Comparison of ENCODE assay signal across 28 cellular contexts in the genomic region with DNA sequence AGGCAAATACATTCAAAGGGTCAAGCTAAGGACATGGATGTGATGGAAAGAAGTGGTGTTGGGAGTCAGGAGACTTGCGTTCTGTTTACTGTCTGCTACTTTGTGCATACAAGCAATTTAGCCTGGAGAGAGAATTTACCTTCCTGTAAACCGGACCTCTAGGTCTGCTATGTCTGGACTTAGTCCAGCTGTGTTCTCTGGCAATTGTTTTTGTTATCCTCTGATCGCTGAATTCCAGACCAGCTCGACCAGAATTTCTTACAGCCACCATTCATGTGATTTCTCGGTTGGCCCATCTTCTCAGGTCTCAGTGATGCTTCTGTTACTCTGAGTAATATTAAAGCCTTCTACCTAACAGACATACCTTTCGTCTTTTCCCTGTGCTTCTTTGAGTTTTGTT.
DNase-seq lines count a peak whose midpoint lies in the region; ATAC-seq and TF ChIP-seq lines count a peak whose summit lies in the region.
"Had no signal": no experiment of that assay in that cellular context is flagged by ENCODE, and none has a peak within 500 bp of the region (broad histone marks: within the 10 kb centered on the region; RNA-seq: fewer than 3 reads in every experiment).

No MANE protein-coding gene starts in this region.

- ATAC-seq in heart right ventricle: no peak
- ATAC-seq: activated CD8-positive, alpha-beta T cell treated with anti-CD3 and anti-CD28 coated beads for 36 hours; body of pancreas; gastrocnemius medialis; psoas muscle had no signal

- peaks cover 22% of the 10 kb centered on the region for H3K4me1 Mint-ChIP-seq in mesothelial cell of epicardium
- no peaks in the 10 kb centered on the region for H3K4me1 Mint-ChIP-seq in activated CD4-positive, alpha-beta T cell treated with anti-CD3 and anti-CD28 coated beads, Interleukin-2, amount 10 ng/mL, durations not matched to agents 24 days and 14 days
- H3K4me1 Mint-ChIP-seq: activated naive CD8-positive, alpha-beta T cell treated with anti-CD3 and anti-CD28 coated beads, Interleukin-2, amount 10 ng/mL, durations not matched to agents 7 days and 5 days had no signal

- H3K4me3 ChIP-seq in adipocyte (ENCODE audit: low read length): no peak overlapping the region
- H3K4me3 ChIP-seq in epithelial cell of esophagus (ENCODE audit: low read length): no peak overlapping the region
- H3K4me3 ChIP-seq in heart right ventricle: no peak overlapping the region
- no peak overlapping the region for H3K4me3 ChIP-seq in uterus
- H3K4me3 ChIP-seq: body of pancreas, esophagus muscularis mucosa, gastrocnemius medialis, psoas muscle, vagina had no signal

- H3K4me1 ChIP-seq in adipocyte (ENCODE audit: control insufficient read depth, insufficient read depth, low read length) (peaks cover 9% of the 10 kb centered on the region), heart right ventricle (peaks cover 0 to 7% (median 0%) of the 10 kb centered on the region in 9 donors), uterus (no peaks in the 10 kb centered on the region)
- H3K4me1 ChIP-seq: gastrocnemius medialis, psoas muscle, vagina had no signal

- peak; percentile 7 for DNase-seq in adipocyte (ENCODE audit: low read depth)
- peak; percentile 37 for DNase-seq in epithelial cell of esophagus (ENCODE audit: low read depth)
- DNase-seq in mesothelial cell of epicardium (ENCODE audit: low spot score in 2 of 2, unreplicated experiment in 2 of 2): no peak
- DNase-seq in heart right ventricle: no peak
- DNase-seq in GM19238 (ENCODE audit: insufficient read length, low spot score): no peak
- DNase-seq in uterus: no peak
- no peak for DNase-seq in activated CD4-positive, alpha-beta T cell treated with anti-CD3 and anti-CD28 coated beads, Interleukin-2, amount 10 ng/mL, durations not matched to agents 24 days and 14 days
- DNase-seq: activated CD8-positive, alpha-beta T cell treated with anti-CD3 and anti-CD28 coated beads for 36 hours; activated effector memory CD4-positive, alpha-beta T cell treated with Interleukin-2 at 50 U/mL for 16 hours; activated naive CD8-positive, alpha-beta T cell treated with anti-CD3 and anti-CD28 coated beads, Interleukin-2, amount 10 ng/mL, durations not matched to agents 7 days and 5 days; body of pancreas; CD8-positive, alpha-beta memory T cell; DMS79; effector CD8-positive, alpha-beta T cell; gastrocnemius medialis; H7; NCI-H1092 treated with DMSO at 0.1 percent for 48 hours; NCI-H2029; OCI-M1; psoas muscle; SHP77; small intestine; stimulated activated CD4-positive, alpha-beta T cell treated with anti-CD3 and anti-CD28 coated beads, Interleukin-1b, Interleukin-23, amount 100 ng/mL, for 48 hours had no signal

- no peak for TF ChIP-seq CTCF in 22Rv1 (IDR thresholded peaks at IDR 0.05)
- no peak for TF ChIP-seq CTCF in epithelial cell of esophagus (IDR thresholded peaks at IDR 0.05; ENCODE audit: insufficient read depth, low read depth, low read length, missing control alignments)
- TF ChIP-seq CTCF in mesothelial cell of epicardium (IDR thresholded peaks at IDR 0.05; ENCODE audit: unreplicated experiment): no peak
- TF ChIP-seq CTCF in heart right ventricle (IDR thresholded peaks at IDR 0.05): no peak
- TF ChIP-seq CTCF in uterus (IDR thresholded peaks at IDR 0.05): no peak

- WGBS in heart right ventricle, 2 donors: 49 to 51% methylated on average over 6 of the region's 6 CpGs

- peaks cover 16% of the 10 kb centered on the region for H3K36me3 Mint-ChIP-seq in mesothelial cell of epicardium
- no peaks in the 10 kb centered on the region for H3K36me3 Mint-ChIP-seq in activated CD4-positive, alpha-beta T cell treated with anti-CD3 and anti-CD28 coated beads, Interleukin-2, amount 10 ng/mL, durations not matched to agents 24 days and 14 days (ENCODE audit: low read depth)

- peak overlapping the region; percentile 55 for H3K27ac Mint-ChIP-seq in mesothelial cell of epicardium
- H3K27ac Mint-ChIP-seq in activated CD4-positive, alpha-beta T cell treated with anti-CD3 and anti-CD28 coated beads, Interleukin-2, amount 10 ng/mL, durations not matched to agents 24 days and 14 days: no peak overlapping the region
- H3K27ac Mint-ChIP-seq: activated CD8-positive, alpha-beta T cell treated with anti-CD3 and anti-CD28 coated beads for 36 hours; activated naive CD8-positive, alpha-beta T cell treated with anti-CD3 and anti-CD28 coated beads, Interleukin-2, amount 10 ng/mL, durations not matched to agents 7 days and 5 days; B cell; CD8-positive, alpha-beta memory T cell had no signal

- no peaks in the 10 kb centered on the region for H3K27me3 Mint-ChIP-seq in mesothelial cell of epicardium (ENCODE audit: low read depth)
- peaks cover 2% of the 10 kb centered on the region for H3K27me3 Mint-ChIP-seq in activated CD4-positive, alpha-beta T cell treated with anti-CD3 and anti-CD28 coated beads, Interleukin-2, amount 10 ng/mL, durations not matched to agents 24 days and 14 days
- H3K27me3 Mint-ChIP-seq: activated CD8-positive, alpha-beta T cell treated with anti-CD3 and anti-CD28 coated beads for 36 hours; activated naive CD8-positive, alpha-beta T cell treated with anti-CD3 and anti-CD28 coated beads, Interleukin-2, amount 10 ng/mL, durations not matched to agents 7 days and 5 days; B cell; CD8-positive, alpha-beta memory T cell had no signal

- peaks cover 7% of the 10 kb centered on the region for H3K9me3 Mint-ChIP-seq in mesothelial cell of epicardium
- no peaks in the 10 kb centered on the region for H3K9me3 Mint-ChIP-seq in activated CD4-positive, alpha-beta T cell treated with anti-CD3 and anti-CD28 coated beads, Interleukin-2, amount 10 ng/mL, durations not matched to agents 24 days and 14 days

- no peak for TF ChIP-seq POLR2A in uterus (IDR thresholded peaks at IDR 0.05)

- H3K27ac ChIP-seq in 22Rv1: peak overlapping the region; percentile 24; the same call in 1 of the 2 replicates
- H3K27ac ChIP-seq in heart right ventricle: no peak overlapping the region
- H3K27ac ChIP-seq in uterus: no peak overlapping the region
- H3K27ac ChIP-seq: body of pancreas, esophagus muscularis mucosa, gastrocnemius medialis, HL-60, psoas muscle, vagina had no signal

- no peaks in the 10 kb centered on the region for H3K36me3 ChIP-seq in adipocyte (ENCODE audit: control insufficient read depth, insufficient read depth, low read length, severe bottlenecking)
- no peaks in the 10 kb centered on the region for H3K36me3 ChIP-seq in heart right ventricle
- H3K36me3 ChIP-seq in uterus: no peaks in the 10 kb centered on the region
- H3K36me3 ChIP-seq: esophagus muscularis mucosa, gastrocnemius medialis, vagina had no signal

- H3K9me3 ChIP-seq in adipocyte (ENCODE audit: control insufficient read depth, low read length) (peaks cover 6% of the 10 kb centered on the region), heart right ventricle (peaks cover 0 to 13% (median 0%) of the 10 kb centered on the region in 11 donors), uterus (peaks cover 0 to 2% of the 10 kb centered on the region in 2 donors)
- H3K9me3 ChIP-seq: body of pancreas, gastrocnemius medialis, vagina had no signal

- intact Hi-C loops in heart right ventricle (cut with DNase I): no loop called here
- intact Hi-C loops in uterus (cut with DNase I; ENCODE audit: low total_unique reads): no loop called here
- intact Hi-C loops in activated CD4-positive, alpha-beta T cell treated with anti-CD3 and anti-CD28 coated beads, Interleukin-2, amount 10 ng/mL, durations not matched to agents 24 days and 14 days (cut with micrococcal nuclease): no loop called here

- H3K4me3 Mint-ChIP-seq in mesothelial cell of epicardium: no peak overlapping the region
- no peak overlapping the region for H3K4me3 Mint-ChIP-seq in activated CD4-positive, alpha-beta T cell treated with anti-CD3 and anti-CD28 coated beads, Interleukin-2, amount 10 ng/mL, durations not matched to agents 24 days and 14 days
- H3K4me3 Mint-ChIP-seq: activated CD8-positive, alpha-beta T cell treated with anti-CD3 and anti-CD28 coated beads for 36 hours; activated naive CD8-positive, alpha-beta T cell treated with anti-CD3 and anti-CD28 coated beads, Interleukin-2, amount 10 ng/mL, durations not matched to agents 7 days and 5 days; B cell; CD8-positive, alpha-beta memory T cell had no signal

- H3K27me3 ChIP-seq in adipocyte (replicated peaks; ENCODE audit: control insufficient read depth, insufficient read depth, low read length) (no peaks in the 10 kb centered on the region), heart right ventricle (no peaks in the 10 kb centered on the region), uterus (no peaks in the 10 kb centered on the region)
- H3K27me3 ChIP-seq: body of pancreas, esophagus muscularis mucosa, gastrocnemius medialis, vagina had no signal

- no peak overlapping the region for H3K9ac ChIP-seq in adipocyte (ENCODE audit: low read length)

Comparison
In these comparisons a context has a peak if more than half of its experiments do, and no peak if none do; other contexts are left out.
1. DNase-seq: peak in adipocyte (single experiment) and epithelial cell of esophagus (single experiment); none in mesothelial cell of epicardium (0 of 2), heart right ventricle (0 of 2), GM19238 (single experiment), uterus (0 of 2) and activated CD4-positive, alpha-beta T cell treated with anti-CD3 and anti-CD28 coated beads, Interleukin-2, amount 10 ng/mL, durations not matched to agents 24 days and 14 days (single experiment).